ENCODE assay signal across 8 cellular contexts in genomic region chr1:181021155-181021554, GRCh38. TPM values are rescaled to one million over a fixed set of nuclear protein-coding genes. Genes with fewer than 3 reads are reported as not detected.
A peak's percentile ranks its signal among the peaks of the same experiment; 100 is the strongest.
DNase-seq lines count a peak whose midpoint lies in the region; ATAC-seq and TF ChIP-seq lines count a peak whose summit lies in the region.
"Had no signal": no experiment of that assay in that cellular context is flagged by ENCODE, and none has a peak within 500 bp of the region (broad histone marks: within the 10 kb centered on the region; RNA-seq: fewer than 3 reads in every experiment).

No MANE protein-coding gene starts in this region.

- no peak for DNase-seq in HAP-1 (ENCODE audit: low spot score in 2 of 2)
- DNase-seq in fibroblast of villous mesenchyme (ENCODE audit: low read depth) = no peak
- DNase-seq in spleen = no peak
- DNase-seq in GF-D8 (lab: John Stamatoyannopoulos, UW) = no peak
- DNase-seq: NCI-H524 treated with DMSO at 0.1 percent for 48 hours had no signal

- ATAC-seq in GM18505 (IDR thresholded peaks at IDR 0.05; ENCODE audit: unreplicated experiment) = no peak
- no peak for ATAC-seq in GM18909 (IDR thresholded peaks at IDR 0.05; ENCODE audit: poor library complexity, unreplicated experiment)

- WGBS in spleen, 5 donors = 41 to 59% (median 49%) methylated on average over 3 of the region's 3 CpGs

- H3K9me3 ChIP-seq in HAP-1 (no peaks in the 10 kb centered on the region), spleen (no peaks in the 10 kb centered on the region)

- TF ChIP-seq CTCF in VCaP (conservative IDR thresholded peaks at IDR 0.05) = no peak
- no peak for TF ChIP-seq CTCF in fibroblast of villous mesenchyme (IDR thresholded peaks at IDR 0.05; ENCODE audit: insufficient read depth, low read depth, low read length)
- no peak for TF ChIP-seq CTCF in spleen (IDR thresholded peaks at IDR 0.05 in 8 of 11, conservative IDR thresholded peaks at IDR 0.05 in 3 of 11)

- H3K4me3 ChIP-seq in HAP-1 = peak overlapping the region; percentile 62
- peak overlapping the region; percentile 95 for H3K4me3 ChIP-seq in fibroblast of villous mesenchyme (ENCODE audit: low read depth, low read length)
- peak overlapping the region in 7 of 8 donors; percentile 82 to 100 (median 96) for H3K4me3 ChIP-seq in spleen

- H3K27me3 ChIP-seq in HAP-1 (ENCODE audit: low read depth) = no peaks in the 10 kb centered on the region
- peaks cover 0 to 4% (median 0%) of the 10 kb centered on the region in 7 donors for H3K27me3 ChIP-seq in spleen (replicated peaks in 1 of 7)

- intact Hi-C loops in spleen (cut with DNase I; ENCODE audit: low total_unique reads) = loop anchor here (5.0 to 10.0 kb wide), 2 partner anchors 126 to 516 kb away; partner anchors contain the start of gene ACBD6

- H3K4me1 ChIP-seq in HAP-1 = peaks cover 17% of the 10 kb centered on the region
- H3K4me1 ChIP-seq in spleen = peaks cover 15 to 57% (median 47%) of the 10 kb centered on the region in 6 donors

- H3K27ac ChIP-seq in VCaP (peak overlapping the region; percentile 94), spleen (peak overlapping the region in 7 of 8 donors; percentile 87 to 97 (median 91))

- in situ Hi-C loops in HAP-1 (cut with MboI; ENCODE audit: low sequenced_read_pairs) = no loop called here

- TF ChIP-seq POLR2A in spleen (IDR thresholded peaks at IDR 0.05) (no peak), GM18505 (IDR thresholded peaks at IDR 0.05; ENCODE audit: borderline replicate concordance, extremely low read depth, insufficient read depth, insufficient read length) (no peak)

- no peaks in the 10 kb centered on the region for H3K36me3 ChIP-seq in HAP-1 (replicated peaks)
- peaks cover 0 to 7% (median 0%) of the 10 kb centered on the region in 6 donors for H3K36me3 ChIP-seq in spleen

RNA-seq across cellular contexts. Expression of gene STX6, which starts 1.5 kb away (rescaled TPM):
- total RNA-seq in fibroblast of villous mesenchyme (23.8 and 48.4 TPM in 2 replicates), spleen (10 to 100 TPM; 18.3 to 41.4 (median 22.1) TPM)
- 10 to 100 TPM in 1 of 3 donors, 1 to 10 TPM in 2; 6.8 to 10.2 (median 8.0) TPM for polyA plus RNA-seq in spleen

RNA-seq across cellular contexts. Expression of gene MR1, which starts 12.6 kb away (rescaled TPM):
- 17.1 and 35.8 TPM in 2 replicates for total RNA-seq in fibroblast of villous mesenchyme
- total RNA-seq in spleen = 10 to 100 TPM; 21.9 to 35.6 (median 25.8) TPM
- polyA plus RNA-seq in spleen = 1 to 10 TPM; 4.9 to 6.3 (median 6.0) TPM
